16 cellular contexts compared by ENCODE assay signal in the genomic region with DNA sequence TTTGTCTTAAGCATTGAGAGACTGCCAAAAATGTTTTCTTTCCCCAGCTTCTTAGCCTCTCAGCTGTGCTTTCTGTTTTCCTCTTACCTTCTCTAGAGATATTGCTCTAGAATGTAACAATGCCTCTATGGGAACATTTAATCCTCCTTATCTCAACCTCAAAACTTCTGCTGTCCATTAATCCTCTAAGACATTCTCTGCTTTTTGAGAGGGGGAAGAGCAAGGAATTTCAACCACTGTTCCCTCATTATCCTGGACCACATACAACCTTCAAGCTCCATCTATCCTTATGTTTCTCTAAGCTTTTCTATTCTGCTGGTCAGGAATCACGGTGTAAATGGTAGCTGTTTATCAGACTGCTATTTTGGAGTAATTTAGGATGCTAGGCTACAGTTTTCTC.
"Had no signal": no experiment of that assay in that cellular context is flagged by ENCODE, and none has a peak within 500 bp of the region (broad histone marks: within the 10 kb centered on the region; RNA-seq: fewer than 3 reads in every experiment).

No MANE protein-coding gene starts in this region.

- H3K9me3 ChIP-seq: esophagus muscularis mucosa, prostate gland, transverse colon, vagina had no signal

- H3K36me3 ChIP-seq: esophagus muscularis mucosa, prostate gland, transverse colon, vagina had no signal

- H3K4me3 Mint-ChIP-seq: activated naive CD4-positive, alpha-beta T cell treated with anti-CD3 and anti-CD28 coated beads for 36 hours; activated naive CD8-positive, alpha-beta T cell treated with anti-CD3 and anti-CD28 coated beads, Interleukin-2, amount 50 U/mL, for 24 hours; natural killer cell treated with Interleukin-12 subunit alpha and Interleukin-12 subunit beta and Interleukin-15 and Interleukin-18, amount 100 ng/mL, for 72 hours had no signal

- H3K36me3 Mint-ChIP-seq: natural killer cell treated with Interleukin-12 subunit alpha and Interleukin-12 subunit beta and Interleukin-15 and Interleukin-18, amount 100 ng/mL, for 72 hours had no signal

- H3K4me1 ChIP-seq: esophagus muscularis mucosa, prostate gland, transverse colon, vagina had no signal

- H3K27ac ChIP-seq: esophagus muscularis mucosa, prostate gland, transverse colon, vagina had no signal

- H3K27me3 Mint-ChIP-seq: activated naive CD8-positive, alpha-beta T cell treated with anti-CD3 and anti-CD28 coated beads, Interleukin-2, amount 50 U/mL, for 24 hours; natural killer cell treated with Interleukin-12 subunit alpha and Interleukin-12 subunit beta and Interleukin-15 and Interleukin-18, amount 100 ng/mL, for 72 hours had no signal

- H3K9me3 Mint-ChIP-seq: activated naive CD4-positive, alpha-beta T cell treated with anti-CD3 and anti-CD28 coated beads for 36 hours; activated naive CD8-positive, alpha-beta T cell treated with anti-CD3 and anti-CD28 coated beads, Interleukin-2, amount 50 U/mL, for 24 hours; activated T-helper 2 cell treated with anti-CD3 and anti-CD28 coated beads, Interferon-gamma antibody, Interleukin-2, Interleukin-4, amounts not matched to agents 10 μg/mL and 5 μg/mL and 100 μg/mL, durations not matched to agents 14 hours and 24 hours and 36 hours had no signal

- DNase-seq: activated naive CD4-positive, alpha-beta T cell treated with anti-CD3 and anti-CD28 coated beads for 36 hours; activated naive CD8-positive, alpha-beta T cell treated with anti-CD3 and anti-CD28 coated beads, Interleukin-2, amount 50 U/mL, for 24 hours; activated T-cell treated with anti-CD3 and anti-CD28 coated beads, Interleukin-2, amount 50 U/mL, for 1 hour; left colon; right cardiac atrium; small intestine; stimulated activated CD4-positive, alpha-beta T cell treated with anti-CD3 and anti-CD28 coated beads, Interleukin-4, amount 100 ng/mL, for 4 hours; stimulated activated CD8-positive, alpha-beta memory T cell treated with anti-CD3 and anti-CD28 coated beads, Interleukin-4, amount 100 ng/mL, for 48 hours; stimulated activated naive CD8-positive, alpha-beta T cell treated with anti-CD3 and anti-CD28 coated beads, Interleukin-15, Interleukin-2, amounts not matched to agents 100 U/mL and 50 U/mL, for 24 hours; transverse colon had no signal

- H3K27me3 ChIP-seq: esophagus muscularis mucosa, transverse colon, vagina had no signal

- ATAC-seq: activated CD4-positive, CD25-positive, alpha-beta regulatory T cell treated with anti-CD3 and anti-CD28 coated beads, Interleukin-2, amount 50 U/mL, for 24 hours; activated naive CD8-positive, alpha-beta T cell treated with anti-CD3 and anti-CD28 coated beads, Interleukin-2, amount 50 U/mL, for 24 hours; left colon; natural killer cell treated with Interleukin-12 subunit alpha and Interleukin-12 subunit beta and Interleukin-15 and Interleukin-18, amount 100 ng/mL, for 72 hours; right cardiac atrium; stimulated activated naive CD8-positive, alpha-beta T cell treated with anti-CD3 and anti-CD28 coated beads, Interleukin-15, Interleukin-2, amounts not matched to agents 100 U/mL and 50 U/mL, for 24 hours had no signal

- H3K4me3 ChIP-seq: esophagus muscularis mucosa, prostate gland, transverse colon, vagina had no signal

- H3K27ac Mint-ChIP-seq: activated naive CD4-positive, alpha-beta T cell treated with anti-CD3 and anti-CD28 coated beads for 36 hours; activated naive CD8-positive, alpha-beta T cell treated with anti-CD3 and anti-CD28 coated beads, Interleukin-2, amount 50 U/mL, for 24 hours; activated T-helper 2 cell treated with anti-CD3 and anti-CD28 coated beads, Interferon-gamma antibody, Interleukin-2, Interleukin-4, amounts not matched to agents 10 μg/mL and 5 μg/mL and 100 μg/mL, durations not matched to agents 14 hours and 24 hours and 36 hours; natural killer cell treated with Interleukin-12 subunit alpha and Interleukin-12 subunit beta and Interleukin-15 and Interleukin-18, amount 100 ng/mL, for 72 hours had no signal
